In genomic region chr20:56808732-56809131, GRCh38 we compare ENCODE assay signal across 26 cellular contexts.
DNase-seq lines count a peak whose midpoint lies in the region; ATAC-seq and TF ChIP-seq lines count a peak whose summit lies in the region.
"Had no signal": no experiment of that assay in that cellular context is flagged by ENCODE, and none has a peak within 500 bp of the region (broad histone marks: within the 10 kb centered on the region; RNA-seq: fewer than 3 reads in every experiment).

No MANE protein-coding gene starts in this region.

- H2AK5ac ChIP-seq in trophoblast cell (ENCODE audit: low read length): no peak overlapping the region

- H3K36me3 ChIP-seq in H7 (replicated peaks; ENCODE audit: control insufficient read depth, insufficient read depth, low read length) (no peaks in the 10 kb centered on the region), esophagus squamous epithelium (no peaks in the 10 kb centered on the region), trophoblast cell (ENCODE audit: control insufficient read depth in 1 of 2, insufficient read depth in 2 of 2, low read length in 2 of 2) (no peaks in the 10 kb centered on the region)
- H3K36me3 ChIP-seq: ascending aorta, MG63, neutrophil had no signal

- no peak overlapping the region for H2BK12ac ChIP-seq in trophoblast cell (ENCODE audit: low read length)

- TF ChIP-seq CTCF in esophagus squamous epithelium (IDR thresholded peaks at IDR 0.05) (no peak), chondrocyte (IDR thresholded peaks at IDR 0.05) (no peak)

- H3K27me3 ChIP-seq in H7 (ENCODE audit: control insufficient read depth, insufficient read depth, low read length) (peaks cover 3% of the 10 kb centered on the region), esophagus squamous epithelium (peaks cover 0 to 24% (median 0%) of the 10 kb centered on the region in 4 donors), trophoblast cell (ENCODE audit: insufficient read depth, low read length) (no peaks in the 10 kb centered on the region)
- H3K27me3 ChIP-seq: ascending aorta, MG63, testis had no signal

- peak overlapping the region; percentile 70 to 85 (median 79) for H3K27ac ChIP-seq in esophagus squamous epithelium
- H3K27ac ChIP-seq in trophoblast cell (ENCODE audit: low read depth, low read length): no peak overlapping the region
- H3K27ac ChIP-seq: ascending aorta, neutrophil, testis had no signal

- H3K4me3 ChIP-seq in H7 (ENCODE audit: insufficient read depth, low read depth, low read length) (no peak overlapping the region), esophagus squamous epithelium (no peak overlapping the region), trophoblast cell (ENCODE audit: low read depth, low read length) (no peak overlapping the region)
- H3K4me3 ChIP-seq: ascending aorta, MG63, testis had no signal

- H3K4me3 Mint-ChIP-seq in chondrocyte (ENCODE audit: unreplicated experiment): no peak overlapping the region
- H3K4me3 Mint-ChIP-seq: activated CD4-positive, alpha-beta memory T cell treated with anti-CD3 and anti-CD28 coated beads, Interleukin-2, amount 10 ng/mL, durations not matched to agents 7 days and 5 days; activated naive CD8-positive, alpha-beta T cell treated with anti-CD3 and anti-CD28 coated beads for 36 hours; CD4-positive, alpha-beta memory T cell had no signal

- H3K9ac ChIP-seq in trophoblast cell (ENCODE audit: low read length): no peak overlapping the region

- H2BK5ac ChIP-seq in trophoblast cell (ENCODE audit: low read depth, low read length, poor library complexity): no peak overlapping the region

- H3K27me3 Mint-ChIP-seq in chondrocyte (ENCODE audit: low read depth): peaks cover 3% of the 10 kb centered on the region
- H3K27me3 Mint-ChIP-seq: activated CD4-positive, alpha-beta memory T cell treated with anti-CD3 and anti-CD28 coated beads, Interleukin-2, amount 10 ng/mL, durations not matched to agents 7 days and 5 days had no signal

- no peak for TF ChIP-seq POLR2A in esophagus squamous epithelium (IDR thresholded peaks at IDR 0.05)

- H3K79me1 ChIP-seq in trophoblast cell (ENCODE audit: low read length): peaks cover 20% of the 10 kb centered on the region

- no peak overlapping the region for H3K4ac ChIP-seq in trophoblast cell (ENCODE audit: low read depth, low read length)

- H3K14ac ChIP-seq in trophoblast cell (ENCODE audit: low read length): no peak overlapping the region

- H3K23ac ChIP-seq in trophoblast cell (ENCODE audit: low read length): no peak overlapping the region

- ATAC-seq in HG03520 (IDR thresholded peaks at IDR 0.05; ENCODE audit: unreplicated experiment): no peak
- ATAC-seq: SK-N-SH treated with all-trans-retinoic acid at 6 μM for 48 hours had no signal

- no peak overlapping the region for H3K27ac Mint-ChIP-seq in chondrocyte (ENCODE audit: unreplicated experiment)
- H3K27ac Mint-ChIP-seq: activated CD4-positive, alpha-beta memory T cell treated with anti-CD3 and anti-CD28 coated beads, Interleukin-2, amount 10 ng/mL, durations not matched to agents 7 days and 5 days; activated naive CD8-positive, alpha-beta T cell treated with anti-CD3 and anti-CD28 coated beads for 36 hours; CD4-positive, alpha-beta memory T cell had no signal

- H2AFZ ChIP-seq in trophoblast cell (ENCODE audit: insufficient read depth, low read length, poor library complexity): no peak overlapping the region

- WGBS in esophagus squamous epithelium, 2 donors: 21 to 42% methylated on average over 5 to 8 of the region's 8 CpGs
- WGBS in trophoblast cell (ENCODE audit: extremely low coverage, insufficient coverage, insufficient read length): no CpG with 5 or more reads among the region's 8 CpGs

- intact Hi-C loops in esophagus squamous epithelium (cut with DNase I): no loop called here

- peak overlapping the region; percentile 26 for H4K91ac ChIP-seq in trophoblast cell (ENCODE audit: low read depth, low read length)

- peak; percentile 51 for DNase-seq in H7
- peak; percentile 42 for DNase-seq in SW480 (ENCODE audit: low spot score)
- DNase-seq in esophagus squamous epithelium (lab: John Stamatoyannopoulos, UW): no peak
- no peak for DNase-seq in trophoblast cell
- DNase-seq in stimulated activated CD4-positive, alpha-beta T cell treated with anti-CD3 and anti-CD28 coated beads, Interleukin-2, amount 100 ng/mL, for 48 hours: no peak
- no peak for DNase-seq in activated CD8-positive, alpha-beta memory T cell treated with anti-CD3 and anti-CD28 coated beads for 24 hours
- DNase-seq in chondrocyte (ENCODE audit: low spot score): no peak
- DNase-seq: activated CD4-positive, alpha-beta memory T cell treated with anti-CD3 and anti-CD28 coated beads, Interleukin-2, amount 10 ng/mL, durations not matched to agents 7 days and 5 days; activated CD4-positive, alpha-beta T cell treated with anti-CD3 and anti-CD28 coated beads for 1 hour; activated naive CD8-positive, alpha-beta T cell treated with anti-CD3 and anti-CD28 coated beads for 36 hours; CD4-positive, alpha-beta memory T cell; dermis blood vessel endothelial cell; glutamatergic neuron; KBM-7; MG63; NCI-H1436; NCI-H2081 treated with DMSO at 0.1 percent for 48 hours; NCI-H226; NCI-H82; stimulated activated naive CD4-positive, alpha-beta T cell treated with Interleukin-2 at 50 U/mL for 16 hours; T-helper 2 cell; testis had no signal

- no peak overlapping the region for H3K4me2 ChIP-seq in trophoblast cell (ENCODE audit: low read length)

- peaks cover 2% of the 10 kb centered on the region for H3K36me3 Mint-ChIP-seq in chondrocyte (ENCODE audit: low read depth)
- H3K36me3 Mint-ChIP-seq: activated naive CD8-positive, alpha-beta T cell treated with anti-CD3 and anti-CD28 coated beads for 36 hours; CD4-positive, alpha-beta memory T cell had no signal

- H4K8ac ChIP-seq in trophoblast cell (ENCODE audit: low read depth, low read length): no peak overlapping the region

- no peak overlapping the region for H2BK120ac ChIP-seq in trophoblast cell (ENCODE audit: insufficient read depth, low read length, poor library complexity)

- no peaks in the 10 kb centered on the region for H3K4me1 Mint-ChIP-seq in chondrocyte (ENCODE audit: low read depth)
- H3K4me1 Mint-ChIP-seq: activated CD4-positive, alpha-beta memory T cell treated with anti-CD3 and anti-CD28 coated beads, Interleukin-2, amount 10 ng/mL, durations not matched to agents 7 days and 5 days; activated naive CD8-positive, alpha-beta T cell treated with anti-CD3 and anti-CD28 coated beads for 36 hours; CD4-positive, alpha-beta memory T cell had no signal

- H3K79me2 ChIP-seq in trophoblast cell (ENCODE audit: control insufficient read depth, insufficient read depth, low read length, poor library complexity): peaks cover 6% of the 10 kb centered on the region

- peaks cover 3% of the 10 kb centered on the region for H3K9me3 Mint-ChIP-seq in chondrocyte (ENCODE audit: low read depth)
- H3K9me3 Mint-ChIP-seq: activated naive CD8-positive, alpha-beta T cell treated with anti-CD3 and anti-CD28 coated beads for 36 hours had no signal

- H4K12ac ChIP-seq in trophoblast cell (ENCODE audit: low read depth, low read length): no peak overlapping the region

- peaks cover 21 to 63% (median 31%) of the 10 kb centered on the region in 3 donors for H3K4me1 ChIP-seq in esophagus squamous epithelium
- peaks cover 10 to 29% of the 10 kb centered on the region in 2 experiments for H3K4me1 ChIP-seq in trophoblast cell (ENCODE audit: control insufficient read depth in 1 of 2, insufficient read depth in 2 of 2, low read length in 2 of 2)
- H3K4me1 ChIP-seq: ascending aorta, testis had no signal

- no peak overlapping the region for H3K18ac ChIP-seq in trophoblast cell (ENCODE audit: low read length)

- H3K9me3 ChIP-seq in esophagus squamous epithelium (no peaks in the 10 kb centered on the region), trophoblast cell (ENCODE audit: insufficient read depth, low read depth, low read length) (peaks cover 5% of the 10 kb centered on the region)
- H3K9me3 ChIP-seq: ascending aorta, MG63, neutrophil, testis had no signal

Comparison
In these comparisons a context has a peak if more than half of its experiments do, and no peak if none do; other contexts are left out.
1. DNase-seq: peak in H7 (single experiment) and SW480 (single experiment); none in esophagus squamous epithelium (single experiment), trophoblast cell (0 of 2), stimulated activated CD4-positive, alpha-beta T cell treated with anti-CD3 and anti-CD28 coated beads, Interleukin-2, amount 100 ng/mL, for 48 hours (0 of 2), activated CD8-positive, alpha-beta memory T cell treated with anti-CD3 and anti-CD28 coated beads for 24 hours (single experiment) and chondrocyte (single experiment).